Comparison of ENCODE assay signal across 8 cellular contexts in genomic region chr22:31943976-31944699, GRCh38. TPM values are rescaled to one million over a fixed set of nuclear protein-coding genes. Genes with fewer than 3 reads are reported as not detected.
DNase-seq lines count a peak whose midpoint lies in the region; ATAC-seq and TF ChIP-seq lines count a peak whose summit lies in the region.

Gene YWHAH, plus strand, starts transcription at chr22:31944535. Its CDS starts 199 bp downstream, at chr22:31944734.

- H3F3A ChIP-seq in SU-DHL-6 (ENCODE audit: insufficient read depth) = peaks cover 22% of the 10 kb centered on the region

- H3K79me2 ChIP-seq in SU-DHL-6 (ENCODE audit: insufficient read depth, low read length) (peaks cover 42% of the 10 kb centered on the region), parathyroid adenoma (no peaks in the 10 kb centered on the region)

- H3K4me3 ChIP-seq in GM06990 (replicated peaks; ENCODE audit: low read depth, low read length) (peak within 1 kb of the TSS; percentile 95), SU-DHL-6 (ENCODE audit: insufficient read depth, low read length, poor library complexity, severe bottlenecking) (peak within 1 kb of the TSS; percentile 88), parathyroid adenoma (ENCODE audit: low read depth, low read length) (peak within 1 kb of the TSS; percentile 84), tibial artery (peak within 1 kb of the TSS; percentile 82 to 97)

- H3K4me3 Mint-ChIP-seq in HFFc6 = peak within 1 kb of the TSS; percentile 89
- peak within 1 kb of the TSS; percentile 92 for H3K4me3 Mint-ChIP-seq in activated naive CD8-positive, alpha-beta T cell treated with anti-CD3 and anti-CD28 coated beads, Interleukin-2, amount 10 ng/mL, durations not matched to agents 7 days and 5 days

- peaks cover 6% of the 10 kb centered on the region; the same call in 1 of the 2 replicates for H4K20me1 ChIP-seq in SU-DHL-6 (ENCODE audit: low read depth, low read length)

- H2AFZ ChIP-seq in SU-DHL-6 (ENCODE audit: low read depth, low read length, severe bottlenecking) = peak within 1 kb of the TSS; percentile 96
- peak within 1 kb of the TSS; percentile 85 for H2AFZ ChIP-seq in parathyroid adenoma

- H3K27ac Mint-ChIP-seq in HFFc6 = peak within 1 kb of the TSS; percentile 92
- peak within 1 kb of the TSS; percentile 92 for H3K27ac Mint-ChIP-seq in activated naive CD8-positive, alpha-beta T cell treated with anti-CD3 and anti-CD28 coated beads, Interleukin-2, amount 10 ng/mL, durations not matched to agents 7 days and 5 days

- POLR2A ChIA-PET in activated naive CD8-positive, alpha-beta T cell treated with anti-CD3 and anti-CD28 coated beads, Interleukin-2, amount 10 ng/mL, durations not matched to agents 7 days and 5 days (lab: Charles Lee) = interaction anchor here (1.1 kb wide), 1 partner anchor 12 kb away, joined by 4 read pairs; no protein-coding TSS in a partner anchor

- peak; percentile 76 for ATAC-seq in activated naive CD8-positive, alpha-beta T cell treated with anti-CD3 and anti-CD28 coated beads, Interleukin-2, amount 10 ng/mL, durations not matched to agents 7 days and 5 days (ENCODE audit: low read depth)
- ATAC-seq in Right ventricle myocardium superior (ENCODE audit: poor library complexity) = peak; percentile 95

- peak within 1 kb of the TSS; percentile 83 for H3K27ac ChIP-seq in SU-DHL-6 (ENCODE audit: low read depth, low read length)
- H3K27ac ChIP-seq in parathyroid adenoma = peak within 1 kb of the TSS; percentile 78
- peak within 1 kb of the TSS; percentile 96 to 99 for H3K27ac ChIP-seq in tibial artery

- TF ChIP-seq CTCF in GM06990 (IDR thresholded peaks at IDR 0.05; ENCODE audit: insufficient read depth, low read length, poor library complexity, severe bottlenecking) (no peak), HFFc6 (IDR thresholded peaks at IDR 0.05) (no peak), SU-DHL-6 (IDR thresholded peaks at IDR 0.05; ENCODE audit: insufficient read depth, low read length, poor library complexity, severe bottlenecking) (no peak), parathyroid adenoma (IDR thresholded peaks at IDR 0.05) (no peak), tibial artery (IDR thresholded peaks at IDR 0.05) (peak in 1 of 2 experiments; percentile 17)

- no peaks in the 10 kb centered on the region for H3K9me3 Mint-ChIP-seq in HFFc6
- no peaks in the 10 kb centered on the region for H3K9me3 Mint-ChIP-seq in activated naive CD8-positive, alpha-beta T cell treated with anti-CD3 and anti-CD28 coated beads, Interleukin-2, amount 10 ng/mL, durations not matched to agents 7 days and 5 days

- H3K9me2 ChIP-seq in SU-DHL-6 (replicated peaks; ENCODE audit: insufficient read depth, low read length) = no peaks in the 10 kb centered on the region

- peaks cover 9% of the 10 kb centered on the region; the same call in 1 of the 2 replicates for H3K36me3 Mint-ChIP-seq in HFFc6 (ENCODE audit: low read depth)
- peaks cover 12% of the 10 kb centered on the region for H3K36me3 Mint-ChIP-seq in activated naive CD8-positive, alpha-beta T cell treated with anti-CD3 and anti-CD28 coated beads, Interleukin-2, amount 10 ng/mL, durations not matched to agents 7 days and 5 days

- H3K4me2 ChIP-seq in SU-DHL-6 (ENCODE audit: low read depth, low read length, poor library complexity, severe bottlenecking) = peak within 1 kb of the TSS; percentile 77
- H3K4me2 ChIP-seq in parathyroid adenoma (ENCODE audit: low read length) = peak within 1 kb of the TSS; percentile 96

- H3K4me1 ChIP-seq in parathyroid adenoma = no peaks in the 10 kb centered on the region
- peaks cover 0 to 39% (median 24%) of the 10 kb centered on the region in 4 donors for H3K4me1 ChIP-seq in tibial artery

- H3K9ac ChIP-seq in SU-DHL-6 (ENCODE audit: low read length) (peak within 1 kb of the TSS; percentile 88), parathyroid adenoma (peak within 1 kb of the TSS; percentile 53)

- no peaks in the 10 kb centered on the region for H3K27me3 ChIP-seq in GM06990 (replicated peaks; ENCODE audit: control insufficient read depth, insufficient read depth, low read length)
- H3K27me3 ChIP-seq in SU-DHL-6 (ENCODE audit: low read length) = no peaks in the 10 kb centered on the region
- H3K27me3 ChIP-seq in parathyroid adenoma (ENCODE audit: control insufficient read depth, insufficient read depth, low read length) = no peaks in the 10 kb centered on the region
- H3K27me3 ChIP-seq in tibial artery = no peaks in the 10 kb centered on the region

- DNase-seq in GM06990 (ENCODE audit: extremely low read depth, insufficient read length) (peak; percentile 94), HFFc6 (peak; percentile 89), NCI-H1048 (lab: John Stamatoyannopoulos, UW) (peak; percentile 85), Right ventricle myocardium superior (peak; percentile 98), tibial artery (peak; percentile 92 to 98)
- DNase-seq in activated naive CD8-positive, alpha-beta T cell treated with anti-CD3 and anti-CD28 coated beads, Interleukin-2, amount 10 ng/mL, durations not matched to agents 7 days and 5 days = peak; percentile 92

- H3K9me3 ChIP-seq in SU-DHL-6 (ENCODE audit: insufficient read depth, low read length) = no peaks in the 10 kb centered on the region
- H3K9me3 ChIP-seq in parathyroid adenoma (ENCODE audit: control insufficient read depth, low read length) = no peaks in the 10 kb centered on the region
- H3K9me3 ChIP-seq in tibial artery = no peaks in the 10 kb centered on the region

- H3K27me3 Mint-ChIP-seq in HFFc6 (ENCODE audit: insufficient read depth) = peaks cover 2% of the 10 kb centered on the region
- no peaks in the 10 kb centered on the region for H3K27me3 Mint-ChIP-seq in activated naive CD8-positive, alpha-beta T cell treated with anti-CD3 and anti-CD28 coated beads, Interleukin-2, amount 10 ng/mL, durations not matched to agents 7 days and 5 days

- H3K36me3 ChIP-seq in GM06990 (ENCODE audit: control insufficient read depth, insufficient read depth, low read length) = no peaks in the 10 kb centered on the region; the same call in 1 of the 2 replicates
- H3K36me3 ChIP-seq in SU-DHL-6 (ENCODE audit: low read length) = peaks cover 15% of the 10 kb centered on the region; the same call in 1 of the 2 replicates
- no peaks in the 10 kb centered on the region for H3K36me3 ChIP-seq in parathyroid adenoma (ENCODE audit: control insufficient read depth, insufficient read depth, low read length)
- peaks cover 0 to 1% (median 0%) of the 10 kb centered on the region in 3 donors for H3K36me3 ChIP-seq in tibial artery

- peaks cover 15% of the 10 kb centered on the region for H3K4me1 Mint-ChIP-seq in HFFc6 (ENCODE audit: low read depth)
- peaks cover 24% of the 10 kb centered on the region for H3K4me1 Mint-ChIP-seq in activated naive CD8-positive, alpha-beta T cell treated with anti-CD3 and anti-CD28 coated beads, Interleukin-2, amount 10 ng/mL, durations not matched to agents 7 days and 5 days

- intact Hi-C loops in Right ventricle myocardium superior (cut with DNase I) (loop anchor here (10.0 kb wide), 1 partner anchor 189 kb away; the partner anchor contains the start of genes DEPDC5 and PRR14L), tibial artery (cut with DNase I; ENCODE audit: low total_unique reads) (no loop called here)

RNA-seq across cellular contexts. Expression of gene YWHAH, which starts in this region (rescaled TPM):
- 100 to 1,000 TPM; 127 to 194 (median 184) TPM for total RNA-seq in HFFc6 (2021; fragmentation: NEBNext Ultra II Directional; extraction: Animal tissue kit (Norgen Biotek cat#: 25700))
- 100 to 1,000 TPM; 159 to 160 TPM for total RNA-seq in activated naive CD8-positive, alpha-beta T cell treated with anti-CD3 and anti-CD28 coated beads, Interleukin-2, amount 10 ng/mL, durations not matched to agents 7 days and 5 days
- total RNA-seq in Right ventricle myocardium superior = 67.5 TPM

Comparison
In these comparisons a context has a peak if more than half of its experiments do, and no peak if none do; other contexts are left out.
1. Peak in every context shown above with its lines: DNase-seq, ATAC-seq, H3K4me3 ChIP-seq and H3K27ac ChIP-seq.